Comparison of ENCODE assay signal across 8 cellular contexts in the genomic region with DNA sequence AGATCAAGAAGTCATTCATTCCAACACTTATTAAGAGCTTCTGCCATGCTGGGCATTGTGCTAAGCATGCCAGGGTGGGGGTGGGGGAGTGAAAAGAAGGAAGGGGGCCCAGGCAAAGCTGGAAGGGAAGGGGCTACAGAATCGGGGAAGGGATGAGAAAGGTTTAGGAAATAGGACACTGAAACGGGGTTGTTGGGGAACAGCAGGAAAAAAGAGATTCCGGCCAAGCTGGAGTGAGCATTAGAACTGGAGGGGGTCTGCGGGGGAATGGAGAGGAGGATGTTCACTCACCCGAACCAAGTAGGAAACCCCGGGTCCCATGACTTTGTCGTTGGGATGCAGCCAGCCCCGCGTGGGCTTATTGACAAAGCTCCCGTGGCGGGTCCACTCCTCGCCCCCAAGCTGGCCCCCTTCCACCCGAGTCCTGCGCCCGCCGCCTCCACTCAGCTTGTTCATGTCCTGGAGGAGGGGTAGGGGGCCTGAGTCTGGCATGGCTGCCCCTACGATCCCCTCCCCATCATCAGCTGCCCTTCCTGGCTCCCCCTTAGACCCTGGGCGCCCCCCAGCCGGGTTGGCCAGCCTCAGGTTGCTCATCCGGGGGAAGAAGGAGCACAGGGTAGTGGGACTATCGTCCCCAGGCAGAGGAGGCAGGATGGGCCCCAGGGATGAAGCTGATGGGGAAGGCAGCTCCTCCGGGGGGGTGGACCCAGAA. TPM values are rescaled to one million over a fixed set of nuclear protein-coding genes. Genes with fewer than 3 reads are reported as not detected.
A peak's percentile ranks its signal among the peaks of the same experiment; 100 is the strongest.
DNase-seq lines count a peak whose midpoint lies in the region; ATAC-seq and TF ChIP-seq lines count a peak whose summit lies in the region.

No MANE protein-coding gene starts in this region.

- no peak overlapping the region for H3K4me3 Mint-ChIP-seq in activated naive CD4-positive, alpha-beta T cell treated with anti-CD3 and anti-CD28 coated beads for 36 hours

- CTCF ChIA-PET in activated naive CD4-positive, alpha-beta T cell treated with anti-CD3 and anti-CD28 coated beads for 36 hours (lab: Charles Lee) = interaction anchor here (0.5 to 1.6 kb wide), 9 partner anchors 14 to 520 kb away, joined by 3 to 9 read pairs (median 3); a partner anchor contains a TSS

- H3K27ac ChIP-seq in caudate nucleus (ENCODE audit: low read depth, low read length) (peak overlapping the region; percentile 85), transverse colon (peak overlapping the region; percentile 97 to 99 (median 99))

- H3K27me3 Mint-ChIP-seq in activated naive CD4-positive, alpha-beta T cell treated with anti-CD3 and anti-CD28 coated beads for 36 hours (ENCODE audit: low read depth) = no peaks in the 10 kb centered on the region

- H3K36me3 ChIP-seq in transverse colon = peaks cover 0 to 25% (median 5%) of the 10 kb centered on the region in 4 donors

- H3K4me1 Mint-ChIP-seq in activated naive CD4-positive, alpha-beta T cell treated with anti-CD3 and anti-CD28 coated beads for 36 hours (ENCODE audit: low read depth) = peaks cover 32% of the 10 kb centered on the region

- peak overlapping the region; percentile 20 to 46 (median 26) for H3K4me3 ChIP-seq in transverse colon

- peak overlapping the region; percentile 32 for H3K27ac Mint-ChIP-seq in activated naive CD4-positive, alpha-beta T cell treated with anti-CD3 and anti-CD28 coated beads for 36 hours

- H3K27me3 ChIP-seq in transverse colon = no peaks in the 10 kb centered on the region

- in situ Hi-C loops in transverse colon (cut with MboI; ENCODE audit: low pct_ligation_motif_present in 1 of 4, low pct_unique_long_range_greater_than_20kb in 1 of 4, low sequenced_read_pairs in 3 of 4) = loop anchor here in 3 of 4 donors (25.0 kb wide), 1 partner anchor 92 kb away; a partner anchor contains a TSS

- H3K4me1 ChIP-seq in transverse colon = peaks cover 29 to 51% (median 44%) of the 10 kb centered on the region in 4 donors

- intact Hi-C loops in activated naive CD4-positive, alpha-beta T cell treated with anti-CD3 and anti-CD28 coated beads for 36 hours (cut with micrococcal nuclease) = loop anchor here (5.0 kb wide), 1 partner anchor 222 kb away; no protein-coding TSS in a partner anchor
- intact Hi-C loops in transverse colon (cut with DNase I; ENCODE audit: low total_unique reads) = loop anchor here (5.0 kb wide), 1 partner anchor 32 kb away; a partner anchor contains a TSS

- no peaks in the 10 kb centered on the region for H3K9me3 Mint-ChIP-seq in activated naive CD4-positive, alpha-beta T cell treated with anti-CD3 and anti-CD28 coated beads for 36 hours

- no peaks in the 10 kb centered on the region for H3K9me3 ChIP-seq in transverse colon

- WGBS in transverse colon (ENCODE audit: low coverage in 1 of 2), 2 donors = 43 to 54% methylated on average over 9 to 21 of the region's 22 CpGs

- no peak for TF ChIP-seq POLR2A in transverse colon (IDR thresholded peaks at IDR 0.05)
- TF ChIP-seq POLR2A in GM18505 (IDR thresholded peaks at IDR 0.05; ENCODE audit: borderline replicate concordance, extremely low read depth, insufficient read depth, insufficient read length) = no peak

- DNase-seq in activated naive CD4-positive, alpha-beta T cell treated with anti-CD3 and anti-CD28 coated beads for 36 hours = no peak
- DNase-seq in activated naive CD4-positive, alpha-beta T cell (lab: John Stamatoyannopoulos, UW) = no peak
- DNase-seq in caudate nucleus (lab: John Stamatoyannopoulos, UW) = peak in 7 of 61 donors; percentile 6 to 33 (median 14)
- peak; percentile 17 to 59 for DNase-seq in lung microvascular endothelial cell (ENCODE audit: low read depth in 2 of 2)
- DNase-seq in transverse colon = no peak
- no peak for DNase-seq in stimulated activated CD4-positive, alpha-beta T cell treated with anti-CD3 and anti-CD28 coated beads, Interleukin-1b, Interleukin-23, amount 100 ng/mL, for 48 hours

- ATAC-seq in GM18505 (IDR thresholded peaks at IDR 0.05; ENCODE audit: unreplicated experiment) (no peak), HG02973 (IDR thresholded peaks at IDR 0.05; ENCODE audit: unreplicated experiment) (no peak)

- no peak for TF ChIP-seq CTCF in transverse colon (IDR thresholded peaks at IDR 0.05)

- no peak for TF ChIP-seq EP300 in transverse colon (IDR thresholded peaks at IDR 0.05; ENCODE audit: low read depth)

- H3K36me3 Mint-ChIP-seq in activated naive CD4-positive, alpha-beta T cell treated with anti-CD3 and anti-CD28 coated beads for 36 hours (ENCODE audit: low read depth) = peaks cover 17% of the 10 kb centered on the region

RNA-seq across cellular contexts. Expression of a gene that starts 0.7 kb away (rescaled TPM):
- 10 to 100 TPM; 35.5 to 40.8 TPM for total RNA-seq in activated naive CD4-positive, alpha-beta T cell treated with anti-CD3 and anti-CD28 coated beads for 36 hours
- 175 and 321 TPM in 2 replicates for total RNA-seq in lung microvascular endothelial cell
- 100 to 1,000 TPM in 2 of 4 donors, 10 to 100 TPM in 2; 71.1 to 149 (median 92.0) TPM for total RNA-seq in transverse colon

RNA-seq across cellular contexts. Expression of a gene that starts 4.6 kb away (rescaled TPM):
- total RNA-seq in activated naive CD4-positive, alpha-beta T cell treated with anti-CD3 and anti-CD28 coated beads for 36 hours = 100 to 1,000 TPM; 283 to 291 TPM
- total RNA-seq in lung microvascular endothelial cell = 30.4 and 54.5 TPM in 2 replicates
- total RNA-seq in transverse colon = 10 to 100 TPM in 3 of 4 donors, not detected in 1; 28.9 to 41.4 (median 35.2) TPM

RNA-seq across cellular contexts. Expression of a gene that starts 8.3 kb away (rescaled TPM):
- total RNA-seq in activated naive CD4-positive, alpha-beta T cell treated with anti-CD3 and anti-CD28 coated beads for 36 hours = 10 to 100 TPM; 35.6 to 36.3 TPM
- total RNA-seq in lung microvascular endothelial cell (20.5 and 42.5 TPM in 2 replicates), transverse colon (10 to 100 TPM; 23.3 to 63.7 (median 29.0) TPM)

RNA-seq across cellular contexts. Expression of a gene that starts 13.2 kb away (rescaled TPM):
- 10 to 100 TPM; 27.2 to 30.0 TPM for total RNA-seq in activated naive CD4-positive, alpha-beta T cell treated with anti-CD3 and anti-CD28 coated beads for 36 hours
- 18.3 and 24.2 TPM in 2 replicates for total RNA-seq in lung microvascular endothelial cell
- total RNA-seq in transverse colon = 10 to 100 TPM; 32.7 to 42.4 (median 36.0) TPM

RNA-seq across cellular contexts. Expression of a gene that starts 14.0 kb away (rescaled TPM):
- 10 to 100 TPM; 55.3 to 55.5 TPM for total RNA-seq in activated naive CD4-positive, alpha-beta T cell treated with anti-CD3 and anti-CD28 coated beads for 36 hours
- total RNA-seq in lung microvascular endothelial cell (83.9 and 85.2 TPM in 2 replicates), transverse colon (10 to 100 TPM; 54.1 to 94.1 (median 83.6) TPM)

Comparison
In these comparisons a context has a peak if more than half of its experiments do, and no peak if none do; other contexts are left out.
1. DNase-seq: peak in lung microvascular endothelial cell (2 of 2); none in activated naive CD4-positive, alpha-beta T cell treated with anti-CD3 and anti-CD28 coated beads for 36 hours (single experiment), activated naive CD4-positive, alpha-beta T cell (0 of 4), transverse colon (single experiment) and stimulated activated CD4-positive, alpha-beta T cell treated with anti-CD3 and anti-CD28 coated beads, Interleukin-1b, Interleukin-23, amount 100 ng/mL, for 48 hours (single experiment).